ENCODE assay signal across 8 cellular contexts in the genomic region with DNA sequence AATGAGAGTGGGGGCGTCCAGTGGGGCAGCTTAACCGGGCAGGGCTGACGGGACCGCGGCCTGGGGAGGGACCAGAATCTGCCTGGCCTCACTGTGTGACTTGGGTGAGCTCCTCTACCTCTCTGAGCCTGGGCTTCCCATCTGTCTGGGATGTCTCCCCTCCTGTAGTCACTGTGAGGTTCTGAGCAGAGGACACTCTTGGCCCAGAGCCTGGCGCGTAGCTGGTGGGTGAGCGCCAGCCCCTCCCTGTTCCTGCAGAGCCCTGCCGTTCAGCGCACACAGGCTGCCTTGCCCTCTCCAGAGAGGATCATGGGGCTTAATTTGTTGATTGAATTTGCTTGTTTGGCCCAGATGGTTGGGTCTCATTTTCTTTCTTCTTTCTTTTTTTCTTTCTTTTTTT. TPM values are rescaled to one million over a fixed set of nuclear protein-coding genes. Genes with fewer than 3 reads are reported as not detected.
DNase-seq lines count a peak whose midpoint lies in the region; ATAC-seq and TF ChIP-seq lines count a peak whose summit lies in the region.
"Not testable (repeated sequence)": the region's sequence is repeated elsewhere in the genome, so short reads cannot be mapped to it uniquely, and the experiment has no call there.

No MANE protein-coding gene starts in this region.

- TF ChIP-seq CTCF in SK-N-SH (IDR thresholded peaks at IDR 0.05); esophagus muscularis mucosa (IDR thresholded peaks at IDR 0.05); left ventricle myocardium inferior (IDR thresholded peaks at IDR 0.05; ENCODE audit: borderline replicate concordance); psoas muscle (IDR thresholded peaks at IDR 0.05); upper lobe of right lung (IDR thresholded peaks at IDR 0.05): not testable (repeated sequence)

- not testable (repeated sequence) for TF ChIP-seq POLR2A in esophagus muscularis mucosa (IDR thresholded peaks at IDR 0.05; ENCODE audit: low read depth)

- peaks cover 19% of the 10 kb centered on the region for H3F3A ChIP-seq in SK-N-SH (replicated peaks; ENCODE audit: insufficient read depth)

- peak in 1 of 2 experiments; percentile 26; a peak in 1 of 4 replicates for TF ChIP-seq EP300 in SK-N-SH (IDR thresholded peaks at IDR 0.05; ENCODE audit: borderline replicate concordance in 1 of 2, low read depth in 1 of 2, low read length in 1 of 2)
- not testable (repeated sequence) for TF ChIP-seq EP300 in esophagus muscularis mucosa (IDR thresholded peaks at IDR 0.05)

- DNase-seq in DMS 273 (lab: John Stamatoyannopoulos, UW; ENCODE audit: unreplicated experiment) (peak; percentile 88), NCI-H2029 (lab: John Stamatoyannopoulos, UW) (peak; percentile 61), NCI-H446 treated with DMSO at 0.1 percent for 48 hours (lab: John Stamatoyannopoulos, UW) (peak; percentile 66), left ventricle myocardium inferior (peak; percentile 43), psoas muscle (peak; percentile 40 to 64)
- not testable (repeated sequence) for DNase-seq in SK-N-SH; esophagus muscularis mucosa (ENCODE audit: extremely low spot score); upper lobe of right lung

- H3K79me2 ChIP-seq in SK-N-SH (ENCODE audit: insufficient read depth): not testable (repeated sequence)

- not testable (repeated sequence) for H2AFZ ChIP-seq in SK-N-SH (ENCODE audit: low read depth)

- POLR2A ChIA-PET in SK-N-SH (lab: Yijun Ruan, JAX): interaction anchor here (0.5 to 0.6 kb wide), 2 partner anchors 9 to 34 kb away, joined by 3 to 4 read pairs; no protein-coding TSS in a partner anchor

- H3K9ac ChIP-seq in SK-N-SH: not testable (repeated sequence)

- H3K4me2 ChIP-seq in SK-N-SH: not testable (repeated sequence)

- H3K27ac ChIP-seq in SK-N-SH (ENCODE audit: low read depth in 2 of 2, low read length in 1 of 2) (peak overlapping the region in 1 of 2 experiments; percentile 97; a peak in 2 of 4 replicates), esophagus muscularis mucosa (replicated peaks in 1 of 4) (peak overlapping the region; percentile 54 to 72 (median 65))
- H3K27ac ChIP-seq in left ventricle myocardium inferior (replicated peaks); psoas muscle; upper lobe of right lung: not testable (repeated sequence)

- H3K36me3 ChIP-seq in SK-N-SH (replicated peaks in 1 of 2; ENCODE audit: control insufficient read depth in 1 of 2, insufficient read depth in 2 of 2, low read length in 1 of 2); esophagus muscularis mucosa; left ventricle myocardium inferior; psoas muscle (ENCODE audit: insufficient read depth in 1 of 2, low read depth in 1 of 2); upper lobe of right lung: not testable (repeated sequence)

- not testable (repeated sequence) for H3K4me3 ChIP-seq in SK-N-SH (ENCODE audit: low read depth in 2 of 2, low read length in 1 of 2); esophagus muscularis mucosa; left ventricle myocardium inferior; psoas muscle; upper lobe of right lung

- not testable (repeated sequence) for H3K27me3 ChIP-seq in SK-N-SH (ENCODE audit: insufficient read depth); esophagus muscularis mucosa; upper lobe of right lung
- H3K27me3 ChIP-seq in left ventricle myocardium inferior (ENCODE audit: low read depth) (peaks cover 18% of the 10 kb centered on the region), psoas muscle (ENCODE audit: insufficient read depth in 3 of 3, low read length in 2 of 3) (peaks cover 0 to 11% (median 5%) of the 10 kb centered on the region in 3 donors)

- WGBS in SK-N-SH (ENCODE audit: low lambda C conversion rate): 19% methylated on average over 5 of the region's 10 CpGs
- 40% methylated on average over 1 of the region's 10 CpGs for WGBS in esophagus muscularis mucosa
- WGBS in psoas muscle, 3 donors: 12 to 35% (median 33%) methylated on average over 10 of the region's 10 CpGs

- CTCF ChIA-PET in SK-N-SH (lab: Yijun Ruan, JAX): interaction anchor here (1.6 to 2.2 kb wide), 2 partner anchors 9 to 35 kb away, joined by 8 to 13 read pairs; no protein-coding TSS in a partner anchor

- ATAC-seq in psoas muscle (peak in 3 of 4 donors; percentile 50 to 62 (median 55)), upper lobe of right lung (peak; percentile 37)

- intact Hi-C loops in esophagus muscularis mucosa (cut with DNase I); left ventricle myocardium inferior (cut with micrococcal nuclease); psoas muscle (cut with DNase I); upper lobe of right lung (cut with DNase I): not testable (repeated sequence)

- H3K4me1 ChIP-seq in SK-N-SH (ENCODE audit: control insufficient read depth in 1 of 2, insufficient read depth in 2 of 2, low read depth in 1 of 2, low read length in 1 of 2): peaks cover 0 to 23% of the 10 kb centered on the region in 2 experiments; a peak in 1 of 4 replicates
- H3K4me1 ChIP-seq in esophagus muscularis mucosa: peaks cover 0 to 57% (median 32%) of the 10 kb centered on the region in 4 donors
- H3K4me1 ChIP-seq in left ventricle myocardium inferior, psoas muscle, upper lobe of right lung: not testable (repeated sequence)

- TF ChIP-seq RAD21 in SK-N-SH (IDR thresholded peaks at IDR 0.05; ENCODE audit: low read length): not testable (repeated sequence)

- not testable (repeated sequence) for H4K20me1 ChIP-seq in SK-N-SH (ENCODE audit: insufficient read depth)

- H3K9me2 ChIP-seq in SK-N-SH: not testable (repeated sequence)

- H3K9me3 ChIP-seq in SK-N-SH; esophagus muscularis mucosa; left ventricle myocardium inferior (replicated peaks); psoas muscle; upper lobe of right lung: not testable (repeated sequence)

TF ChIP-seq in SK-N-SH, 30 proteins besides CTCF, POLR2A, EP300 and RAD21:
- TF ChIP-seq RCOR1 (IDR thresholded peaks at IDR 0.05; ENCODE audit: low read length) (0 out of 2 replicates have a peak, but pooled peaks have one; percentile 45), CHD2 (IDR thresholded peaks at IDR 0.05; ENCODE audit: low read length, partially characterized antibody) (peak; percentile 50)
TF ChIP-seq in SK-N-SH: peak in this region for 2; not testable (repeated sequence) for 28.

RNA-seq across cellular contexts. Expression of gene SLC29A4, which starts 7.2 kb away (rescaled TPM):
- polyA plus RNA-seq in SK-N-SH (2012; rRNA removed): 11.2 and 12.3 TPM in 2 replicates
- 4.4 and 8.9 TPM in 2 replicates for polyA plus RNA-seq in SK-N-SH (2012; cell fraction: cytosol; rRNA removed)
- 18.5 and 19.4 TPM in 2 replicates for polyA plus RNA-seq in SK-N-SH (2012; cell fraction: nucleus; rRNA removed)
- total RNA-seq in esophagus muscularis mucosa: 1 to 10 TPM; 2.5 to 6.3 (median 4.1) TPM
- total RNA-seq in left ventricle myocardium inferior: 3.7 TPM
- 1 to 10 TPM in 3 of 4 donors, under 1 TPM in 1; 0.77 to 3.4 (median 2.3) TPM for total RNA-seq in psoas muscle
- polyA plus RNA-seq in psoas muscle: 1 to 10 TPM; 1.5 to 3.7 (median 2.6) TPM
- total RNA-seq in upper lobe of right lung: 0.98 TPM
